ENCODE assay signal across 16 cellular contexts in genomic region chr17:64354824-64355535, GRCh38. TPM values are rescaled to one million over a fixed set of nuclear protein-coding genes. Genes with fewer than 3 reads are reported as not detected.
DNase-seq lines count a peak whose midpoint lies in the region; ATAC-seq, FAIRE-seq and TF ChIP-seq lines count a peak whose summit lies in the region.
"Had no signal": no experiment of that assay in that cellular context is flagged by ENCODE, and none has a peak within 500 bp of the region (broad histone marks: within the 10 kb centered on the region; RNA-seq: fewer than 3 reads in every experiment).

No MANE protein-coding gene starts in this region.

- in situ Hi-C loops in HepG2 (cut with HindIII; ENCODE audit: extremely low pct_ligation_motif_present, low pct_unique_long_range_greater_than_20kb): no loop called here

- H3K4me1 ChIP-seq in HepG2 (ENCODE audit: insufficient read depth, low read length) (peaks cover 14% of the 10 kb centered on the region), upper lobe of left lung (peaks cover 39 to 56% (median 53%) of the 10 kb centered on the region in 4 donors)

- no peaks in the 10 kb centered on the region for H3K36me3 ChIP-seq in HepG2 (replicated peaks in 1 of 2; ENCODE audit: control insufficient read depth in 1 of 2, insufficient read depth in 2 of 2, low read length in 2 of 2)
- H3K36me3 ChIP-seq in upper lobe of left lung: peaks cover 7 to 88% (median 17%) of the 10 kb centered on the region in 4 donors

- no peak overlapping the region for H3K9ac ChIP-seq in HepG2 (ENCODE audit: insufficient read depth, low read depth, low read length)

- H3K9me3 Mint-ChIP-seq in central memory CD8-positive, alpha-beta T cell: no peaks in the 10 kb centered on the region
- no peaks in the 10 kb centered on the region for H3K9me3 Mint-ChIP-seq in stimulated activated naive B cell treated with anti-CD40 and anti-IgM and Interleukin-4, amounts not matched to agents 10 μg/mL and 1 μg/mL and 100 μg/mL, for 72 hours
- H3K9me3 Mint-ChIP-seq: IgD-negative memory B cell, neural crest cell, T-cell had no signal

- 66% methylated on average over 5 of the region's 5 CpGs for WGBS in HepG2 (ENCODE audit: low lambda C conversion rate)
- 66 to 68% methylated on average over 5 of the region's 5 CpGs for WGBS in upper lobe of left lung, 2 donors

- TF ChIP-seq EP300 in HepG2 (IDR thresholded peaks at IDR 0.05; ENCODE audit: low read depth in 2 of 2, low read length in 2 of 2) (no peak), HepG2 (CRISPR knock-in tag; IDR thresholded peaks at IDR 0.05; ENCODE audit: borderline replicate concordance) (no peak), upper lobe of left lung (IDR thresholded peaks at IDR 0.05) (no peak)

- H3K4me3 Mint-ChIP-seq in central memory CD8-positive, alpha-beta T cell: no peak overlapping the region
- H3K4me3 Mint-ChIP-seq in stimulated activated naive B cell treated with anti-CD40 and anti-IgM and Interleukin-4, amounts not matched to agents 10 μg/mL and 1 μg/mL and 100 μg/mL, for 72 hours: no peak overlapping the region
- H3K4me3 Mint-ChIP-seq: activated CD4-positive, alpha-beta T cell treated with anti-CD3 and anti-CD28 coated beads for 36 hours; IgD-negative memory B cell; neural crest cell; T-cell had no signal

- H3K9me3 ChIP-seq in HepG2 (ENCODE audit: low read length) (no peaks in the 10 kb centered on the region), upper lobe of left lung (no peaks in the 10 kb centered on the region)

- no peaks in the 10 kb centered on the region for H3K4me1 Mint-ChIP-seq in central memory CD8-positive, alpha-beta T cell
- H3K4me1 Mint-ChIP-seq in stimulated activated naive B cell treated with anti-CD40 and anti-IgM and Interleukin-4, amounts not matched to agents 10 μg/mL and 1 μg/mL and 100 μg/mL, for 72 hours: peaks cover 2 to 7% of the 10 kb centered on the region in 2 donors

- no peaks in the 10 kb centered on the region for H4K20me1 ChIP-seq in HepG2 (ENCODE audit: insufficient read depth, low read length)

- TF ChIP-seq CTCF in HepG2 (CRISPR knock-in tag; IDR thresholded peaks at IDR 0.05) (no peak), upper lobe of left lung (IDR thresholded peaks at IDR 0.05) (no peak)

- H3K79me2 ChIP-seq in HepG2 (ENCODE audit: insufficient read depth, low read length): no peaks in the 10 kb centered on the region

- H3K4me3 ChIP-seq in HepG2 (replicated peaks in 1 of 3; ENCODE audit: insufficient read depth in 1 of 3, low read depth in 2 of 3, low read length in 3 of 3): no peak overlapping the region
- no peak overlapping the region for H3K4me3 ChIP-seq in upper lobe of left lung
- H3K4me3 ChIP-seq: coronary artery had no signal

- H3K27me3 Mint-ChIP-seq in central memory CD8-positive, alpha-beta T cell: no peaks in the 10 kb centered on the region
- H3K27me3 Mint-ChIP-seq in stimulated activated naive B cell treated with anti-CD40 and anti-IgM and Interleukin-4, amounts not matched to agents 10 μg/mL and 1 μg/mL and 100 μg/mL, for 72 hours: no peaks in the 10 kb centered on the region
- H3K27me3 Mint-ChIP-seq: activated CD4-positive, alpha-beta T cell treated with anti-CD3 and anti-CD28 coated beads for 36 hours; T-cell had no signal

- H3K4me2 ChIP-seq in HepG2 (ENCODE audit: low read depth, low read length): no peak overlapping the region

- CTCF ChIA-PET in HepG2 (lab: Yijun Ruan, JAX; ENCODE audit: low intra/inter-chr PET ratio, low total read pairs): no interaction called here

- BruUV-seq in HepG2 (replicated peaks; lab: Mats Ljungman, UMichigan): no TSS peak

- H3K36me3 Mint-ChIP-seq in central memory CD8-positive, alpha-beta T cell (ENCODE audit: insufficient read depth): peaks cover 74% of the 10 kb centered on the region
- peaks cover 24 to 39% of the 10 kb centered on the region in 2 donors for H3K36me3 Mint-ChIP-seq in stimulated activated naive B cell treated with anti-CD40 and anti-IgM and Interleukin-4, amounts not matched to agents 10 μg/mL and 1 μg/mL and 100 μg/mL, for 72 hours

- intact Hi-C loops in HepG2 (cut with micrococcal nuclease; ENCODE audit: unreplicated experiment): no loop called here

- ATAC-seq in central memory CD8-positive, alpha-beta T cell (replicated peaks; ENCODE audit: extremely low read depth, poor library complexity, severe bottlenecking): no peak
- ATAC-seq in HepG2 (no peak), upper lobe of left lung (ENCODE audit: low FRiP score in 2 of 2) (peak in 1 of 2 donors; percentile 37)
- no peak for ATAC-seq in stimulated activated naive B cell treated with anti-CD40 and anti-IgM and Interleukin-4, amounts not matched to agents 10 μg/mL and 1 μg/mL and 100 μg/mL, for 72 hours (replicated peaks)
- ATAC-seq: activated CD4-positive, alpha-beta T cell treated with anti-CD3 and anti-CD28 coated beads for 36 hours; HCT116; T-cell had no signal

- TF ChIP-seq RAD21 in HepG2 (CRISPR knock-in tag; IDR thresholded peaks at IDR 0.05): no peak

- TF ChIP-seq POLR2A in HepG2 (IDR thresholded peaks at IDR 0.05; ENCODE audit: insufficient read depth in 1 of 2, low read depth in 2 of 2, low read length in 2 of 2) (no peak), upper lobe of left lung (IDR thresholded peaks at IDR 0.05) (no peak)

- no peaks in the 10 kb centered on the region for H3K27me3 ChIP-seq in HepG2 (ENCODE audit: control insufficient read depth in 1 of 2, insufficient read depth in 2 of 2, low read length in 2 of 2)
- H3K27me3 ChIP-seq in upper lobe of left lung: no peaks in the 10 kb centered on the region

- peak; percentile 8 for DNase-seq in activated effector memory CD4-positive, alpha-beta T cell treated with anti-CD3 and anti-CD28 coated beads, Interleukin-2, amount 50 U/mL, for 16 hours
- no peak for DNase-seq in activated effector memory CD4-positive, alpha-beta T cell treated with Interleukin-2 at 50 U/mL for 16 hours
- DNase-seq in central memory CD8-positive, alpha-beta T cell (ENCODE audit: low spot score in 2 of 2): no peak
- DNase-seq in HepG2 (ENCODE audit: low spot score) (no peak), upper lobe of left lung (no peak), NCI-H1694 treated with DMSO at 0.1 percent for 48 hours (lab: John Stamatoyannopoulos, UW) (no peak), hypothalamus (lab: John Stamatoyannopoulos, UW) (no peak)
- DNase-seq in stimulated activated naive B cell treated with anti-CD40 and anti-IgM and Interleukin-4, amounts not matched to agents 10 μg/mL and 1 μg/mL and 100 μg/mL, for 72 hours: no peak
- DNase-seq: DND-41, NCI-H2107, T-cell had no signal

- POLR2A ChIA-PET in HepG2 (lab: Yijun Ruan, JAX): no interaction called here

- no peak for FAIRE-seq in HepG2 (lab: Jason Lieb, UNC)

- no peak overlapping the region for H3K27ac ChIP-seq in HepG2 (ENCODE audit: extremely low read length, insufficient read depth, low read length)
- peak overlapping the region; percentile 30 to 73 (median 54) for H3K27ac ChIP-seq in upper lobe of left lung

- H3K27ac Mint-ChIP-seq in central memory CD8-positive, alpha-beta T cell (ENCODE audit: low read depth): peak overlapping the region; percentile 72
- H3K27ac Mint-ChIP-seq in stimulated activated naive B cell treated with anti-CD40 and anti-IgM and Interleukin-4, amounts not matched to agents 10 μg/mL and 1 μg/mL and 100 μg/mL, for 72 hours: no peak overlapping the region
- H3K27ac Mint-ChIP-seq: activated CD4-positive, alpha-beta T cell treated with anti-CD3 and anti-CD28 coated beads for 36 hours had no signal

- no peak overlapping the region for H2AFZ ChIP-seq in HepG2 (ENCODE audit: low read length)

TF ChIP-seq in HepG2, 621 proteins besides CTCF, POLR2A, EP300 and RAD21 (continues in another document):
- TF ChIP-seq ZNF460 (CRISPR knock-in tag; IDR thresholded peaks at IDR 0.05; ENCODE audit: borderline replicate concordance) (peak; percentile 20), MAFF (IDR thresholded peaks at IDR 0.05; ENCODE audit: low read depth, low read length) (no peak), BRCA1 (CRISPR knock-in tag; IDR thresholded peaks at IDR 0.05) (no peak), NR1H2 (CRISPR knock-in tag; IDR thresholded peaks at IDR 0.05; ENCODE audit: borderline replicate concordance, low read depth) (no peak), THAP8 (CRISPR knock-in tag; IDR thresholded peaks at IDR 0.05; ENCODE audit: borderline replicate concordance) (no peak)

RNA-seq across cellular contexts. Expression of gene PECAM1, which starts 35.7 kb away (rescaled TPM):
- total RNA-seq in HepG2 (2016; rRNA removed; fragmentation: Illumina TruSeq; extraction: Trizol) (0.24 and 0.90 TPM in 2 replicates), upper lobe of left lung (100 to 1,000 TPM; 142 to 635 (median 351) TPM)
- 0.20 and 0.35 TPM in 2 replicates for total RNA-seq in HepG2 (2016; cell fraction: cytosol; rRNA removed; fragmentation: Illumina TruSeq; extraction: Trizol; ENCODE audit: low read depth)
- 0.76 and 0.86 TPM in 2 replicates for total RNA-seq in HepG2 (2016; cell fraction: insoluble cytoplasmic fraction; rRNA removed; fragmentation: Illumina TruSeq; extraction: Trizol)
- 0.17 and 0.31 TPM in 2 replicates for total RNA-seq in HepG2 (2016; cell fraction: membrane; rRNA removed; fragmentation: Illumina TruSeq; extraction: Trizol)
- total RNA-seq in HepG2 (2016; cell fraction: nucleus; rRNA removed; fragmentation: Illumina TruSeq; extraction: Trizol): 0.34 and 1.1 TPM in 2 replicates
- 2.5 and 4.1 TPM in 2 replicates for polyA plus RNA-seq in HepG2 (2011; rRNA removed)
- polyA plus RNA-seq in HepG2 (2011; cell fraction: cytosol; rRNA removed): 2.7 and 2.9 TPM in 2 replicates
- 0.26 and 1.3 TPM in 2 replicates for polyA plus RNA-seq in HepG2 (2011; cell fraction: nucleus; rRNA removed)
- polyA plus RNA-seq in HepG2 (2012): 1.8 and 2.5 TPM in 2 replicates
- 0.02 and 0.08 TPM in 2 replicates for polyA plus RNA-seq in HepG2 (2016; cell fraction: cytosol; fragmentation: Illumina TruSeq; extraction: Trizol; ENCODE audit: low read depth)
- 0.19 and 0.47 TPM in 2 replicates for polyA plus RNA-seq in HepG2 (2016; cell fraction: insoluble cytoplasmic fraction; fragmentation: Illumina TruSeq; extraction: Trizol; ENCODE audit: low read depth)
- polyA plus RNA-seq in HepG2 (2016; cell fraction: membrane; fragmentation: Illumina TruSeq; extraction: Trizol; ENCODE audit: low read depth): 0.17 and 0.31 TPM in 2 replicates
- 0.15 and 0.64 TPM in 2 replicates for polyA plus RNA-seq in HepG2 (2016; cell fraction: nucleus; fragmentation: Illumina TruSeq; extraction: Trizol; ENCODE audit: insufficient read depth, low read depth)
- polyA minus RNA-seq in HepG2 (2011; rRNA and poly(A)+ RNA removed; ENCODE audit: low replicate concordance): 0.70 and 13.4 TPM in 2 replicates
- polyA minus RNA-seq in HepG2 (2011; cell fraction: cytosol; rRNA and poly(A)+ RNA removed): 3.4 and 6.4 TPM in 2 replicates
- 0.77 and 1.4 TPM in 2 replicates for polyA minus RNA-seq in HepG2 (2011; cell fraction: nucleus; rRNA and poly(A)+ RNA removed)

Comparison
In these comparisons a context has a peak if more than half of its experiments do, and no peak if none do; other contexts are left out.
1. RNA of gene PECAM1, which starts 35.7 kb away (total RNA-seq): 142 to 635 TPM in upper lobe of left lung; 0.17 to 1.1 TPM in HepG2; every median in the first group is over 10 times any median in the second.